11 cellular contexts compared by ENCODE assay signal in the genomic region with DNA sequence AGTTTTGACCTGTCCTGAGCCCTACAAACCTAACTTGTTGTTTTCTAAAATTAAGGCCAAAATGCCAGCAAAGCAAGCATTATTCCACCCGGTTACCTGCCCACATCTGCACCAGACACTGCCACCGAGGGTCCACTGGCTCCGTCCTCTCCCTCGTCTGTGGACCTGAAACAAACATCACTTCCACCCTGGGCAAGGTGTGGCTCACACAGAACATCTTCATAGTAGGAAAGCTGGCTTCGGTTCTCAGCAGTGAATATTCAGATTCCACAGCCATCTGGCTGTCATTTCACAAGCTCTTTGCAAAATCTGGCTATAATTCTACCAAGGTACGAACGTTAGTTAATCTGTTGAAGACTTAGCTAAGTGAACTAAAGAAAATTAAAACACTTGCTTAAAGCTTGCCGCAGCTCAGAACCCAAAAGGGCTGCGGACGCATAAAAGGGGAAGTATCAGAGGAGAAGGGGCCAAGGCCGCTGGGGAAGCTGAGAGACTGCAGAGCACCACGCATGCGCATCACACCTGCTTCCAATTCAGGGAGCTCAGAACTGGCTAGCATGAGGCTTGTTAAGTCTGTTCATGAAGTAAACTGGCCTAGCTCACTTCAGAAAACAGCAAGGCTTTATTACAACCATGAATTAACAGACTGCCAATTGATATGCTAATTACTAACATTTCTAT. TPM values are rescaled to one million over a fixed set of nuclear protein-coding genes. Genes with fewer than 3 reads are reported as not detected.
DNase-seq lines count a peak whose midpoint lies in the region; ATAC-seq lines count a peak whose summit lies in the region.
"Had no signal": no experiment of that assay in that cellular context is flagged by ENCODE, and none has a peak within 500 bp of the region (broad histone marks: within the 10 kb centered on the region; RNA-seq: fewer than 3 reads in every experiment).

No MANE protein-coding gene starts in this region.

- ATAC-seq in GM18909 (IDR thresholded peaks at IDR 0.05; ENCODE audit: poor library complexity, unreplicated experiment) (peak; percentile 86), HG02642 (IDR thresholded peaks at IDR 0.05; ENCODE audit: poor library complexity, unreplicated experiment) (peak; percentile 55), naive B cell (ENCODE audit: low read depth in 2 of 2) (peak; percentile 80 to 85), HG02588 (IDR thresholded peaks at IDR 0.05; ENCODE audit: unreplicated experiment) (no peak)

- H3K9me3 Mint-ChIP-seq in naive B cell: no peaks in the 10 kb centered on the region
- H3K9me3 Mint-ChIP-seq: endodermal cell had no signal

- DNase-seq in SIG-M5 (lab: John Stamatoyannopoulos, UW) (peak; percentile 44), naive B cell (peak; percentile 49), NCI-H226 (no peak), hepatic stellate cell (ENCODE audit: low spot score) (no peak), RKO (ENCODE audit: low spot score) (no peak)
- DNase-seq: endodermal cell, kidney glomerular epithelial cell, NCI-H524 had no signal

- peak overlapping the region in 6 of 8 donors; percentile 16 to 78 (median 56) for H3K4me3 Mint-ChIP-seq in naive B cell
- H3K4me3 Mint-ChIP-seq: endodermal cell had no signal

- peaks cover 5 to 10% (median 8%) of the 10 kb centered on the region in 3 donors for H3K4me1 Mint-ChIP-seq in naive B cell
- H3K4me1 Mint-ChIP-seq: endodermal cell had no signal

- no peaks in the 10 kb centered on the region for H3K36me3 Mint-ChIP-seq in naive B cell

- H3K27ac Mint-ChIP-seq in naive B cell: peak overlapping the region in 2 of 6 donors; percentile 25 to 82
- H3K27ac Mint-ChIP-seq: endodermal cell had no signal

- no peaks in the 10 kb centered on the region for H3K27me3 Mint-ChIP-seq in naive B cell

RNA-seq across cellular contexts. Expression of a gene that starts 46.2 kb away (rescaled TPM):
- polyA plus RNA-seq in naive B cell (ENCODE audit: low read depth in 6 of 6): 1 to 10 TPM; 1.4 to 4.6 (median 3.8) TPM

Comparison
In these comparisons a context has a peak if more than half of its experiments do, and no peak if none do; other contexts are left out.
1. DNase-seq: peak in SIG-M5 (single experiment) and naive B cell (single experiment); none in NCI-H226 (single experiment), hepatic stellate cell (single experiment) and RKO (single experiment).